31 cellular contexts compared by ENCODE assay signal in the genomic region with DNA sequence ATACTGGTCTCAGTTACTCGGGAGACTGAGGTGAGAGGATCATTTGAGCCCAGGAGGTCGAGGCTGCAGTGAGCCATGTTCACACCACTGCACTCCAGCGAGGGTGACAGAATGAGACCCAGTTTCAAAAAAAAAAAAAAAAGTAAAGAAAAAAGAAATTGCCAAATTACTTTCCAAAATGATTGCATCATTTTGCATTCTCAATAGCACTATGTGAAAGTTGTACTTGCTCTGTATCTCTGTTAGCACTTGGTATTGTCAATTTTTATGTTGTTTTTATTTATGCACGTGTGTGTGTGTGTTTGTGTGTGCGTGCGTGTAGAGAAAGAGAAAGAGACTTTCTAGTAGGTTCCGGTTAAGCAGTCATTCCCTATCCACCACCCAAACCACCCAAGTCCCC.
"Had no signal": no experiment of that assay in that cellular context is flagged by ENCODE, and none has a peak within 500 bp of the region (broad histone marks: within the 10 kb centered on the region; RNA-seq: fewer than 3 reads in every experiment).

No MANE protein-coding gene starts in this region.

- DNase-seq: naive thymus-derived CD4-positive, alpha-beta T cell; natural killer cell; occipital lobe; ovary; posterior cingulate gyrus; psoas muscle; right cardiac atrium; spleen; stimulated activated CD4-positive, alpha-beta T cell treated with anti-CD3 and anti-CD28 coated beads, Interleukin-12 subunit alpha, Interleukin-12 subunit beta, amount 100 ng/mL, for 4 hours; stimulated activated CD4-positive, alpha-beta T cell treated with anti-CD3 and anti-CD28 coated beads, Interleukin-1b, Interleukin-23, amount 100 ng/mL, for 48 hours; stimulated activated CD4-positive, alpha-beta T cell treated with anti-CD3 and anti-CD28 coated beads, Interleukin-4, amount 100 ng/mL, for 1 hour; stimulated activated CD4-positive, alpha-beta T cell treated with anti-CD3 and anti-CD28 coated beads, Interleukin-4, amount 100 ng/mL, for 4 hours; stimulated activated CD8-positive, alpha-beta memory T cell treated with anti-CD3 and anti-CD28 coated beads, Interleukin-4, amount 100 ng/mL, for 48 hours; stimulated activated naive B cell treated with anti-CD40 and anti-IgM and Interleukin-4, amounts not matched to agents 10 μg/mL and 1 μg/mL and 100 μg/mL, for 72 hours; stimulated activated naive CD4-positive, alpha-beta T cell treated with Interleukin-2 at 50 U/mL for 16 hours; stomach; thyroid gland; trophoblast cell; upper lobe of left lung had no signal

- H3K9ac ChIP-seq: neural progenitor cell, parathyroid adenoma had no signal

- H3K9me3 ChIP-seq: ovary, stomach, thoracic aorta, thyroid gland, upper lobe of left lung, vagina had no signal

- H3K27me3 ChIP-seq: neural progenitor cell, ovary, spleen, stomach, thyroid gland, tibial nerve, upper lobe of left lung, vagina had no signal

- H3K9me3 Mint-ChIP-seq: natural killer cell had no signal

- H3K4me1 Mint-ChIP-seq: natural killer cell; stimulated activated naive B cell treated with anti-CD40 and anti-IgM and Interleukin-4, amounts not matched to agents 10 μg/mL and 1 μg/mL and 100 μg/mL, for 72 hours had no signal

- H3K36me3 ChIP-seq: neural progenitor cell, ovary, spleen, stomach, thoracic aorta, thyroid gland, tibial nerve, upper lobe of left lung, vagina had no signal

- H3K27ac ChIP-seq: neural progenitor cell, ovary, parathyroid adenoma, psoas muscle, skin epidermis, spleen, stomach, thoracic aorta, thyroid gland, tibial nerve, upper lobe of left lung, vagina had no signal

- H3K4me3 Mint-ChIP-seq: naive thymus-derived CD4-positive, alpha-beta T cell; natural killer cell; nephron; neural progenitor cell; stimulated activated naive B cell treated with anti-CD40 and anti-IgM and Interleukin-4, amounts not matched to agents 10 μg/mL and 1 μg/mL and 100 μg/mL, for 72 hours; stimulated activated naive CD8-positive, alpha-beta T cell treated with anti-CD3 and anti-CD28 coated beads, Interleukin-15, Interleukin-2, amounts not matched to agents 100 ng/mL and 50 ng/mL, for 24 hours had no signal

- H3K27ac Mint-ChIP-seq: natural killer cell; nephron; neural progenitor cell; stimulated activated naive B cell treated with anti-CD40 and anti-IgM and Interleukin-4, amounts not matched to agents 10 μg/mL and 1 μg/mL and 100 μg/mL, for 72 hours; stimulated activated naive CD8-positive, alpha-beta T cell treated with anti-CD3 and anti-CD28 coated beads, Interleukin-15, Interleukin-2, amounts not matched to agents 100 ng/mL and 50 ng/mL, for 24 hours had no signal

- ATAC-seq: naive thymus-derived CD4-positive, alpha-beta T cell; natural killer cell; psoas muscle; right cardiac atrium; sciatic nerve; stimulated activated naive B cell treated with anti-CD40 and anti-IgM and Interleukin-4, amounts not matched to agents 10 μg/mL and 1 μg/mL and 100 μg/mL, for 72 hours had no signal

- H3K4me3 ChIP-seq: neural progenitor cell, ovary, psoas muscle, skin epidermis, smooth muscle cell, spleen, stomach, thoracic aorta, thyroid gland, tibial nerve, upper lobe of left lung, vagina had no signal

- H3K27me3 Mint-ChIP-seq: progenitor cell of endocrine pancreas had no signal

- FAIRE-seq: urothelium cell line had no signal

- H3K79me2 ChIP-seq: parathyroid adenoma had no signal

- H3K4me1 ChIP-seq: parathyroid adenoma, psoas muscle, spleen, stomach, thyroid gland, tibial nerve, upper lobe of left lung, vagina had no signal

- H2AFZ ChIP-seq: neural progenitor cell, parathyroid adenoma had no signal

- H3K36me3 Mint-ChIP-seq: natural killer cell; neural progenitor cell; stimulated activated naive B cell treated with anti-CD40 and anti-IgM and Interleukin-4, amounts not matched to agents 10 μg/mL and 1 μg/mL and 100 μg/mL, for 72 hours had no signal

- H3K4me2 ChIP-seq: neural progenitor cell, smooth muscle cell had no signal
